1 cellular context compared by ENCODE assay signal in genomic region chr10:58384536-58384998, GRCh38.
TF ChIP-seq lines count a peak whose summit lies in the region.

No MANE protein-coding gene starts in this region.

TF ChIP-seq in HCT116, 20 proteins besides CTCF, POLR2A, EP300 and RAD21 (continued from another document):
- TF ChIP-seq ZBTB33 (IDR thresholded peaks at IDR 0.05; ENCODE audit: extremely low read depth, insufficient replicate concordance, low read length) (no peak), POLR2AphosphoS5 (IDR thresholded peaks at IDR 0.05; ENCODE audit: low read depth, low read length) (no peak), CEBPB (IDR thresholded peaks at IDR 0.05; ENCODE audit: low read depth) (no peak), CBX3 (IDR thresholded peaks at IDR 0.05; ENCODE audit: low read depth) (no peak), ELF1 (IDR thresholded peaks at IDR 0.05; ENCODE audit: borderline replicate concordance, low read depth) (no peak; the same call in 1 of the 2 replicates), SIN3A (IDR thresholded peaks at IDR 0.05; ENCODE audit: low read depth) (no peak; the same call in 1 of the 2 replicates)
